Comparison of ENCODE assay signal across 19 cellular contexts in the genomic region with DNA sequence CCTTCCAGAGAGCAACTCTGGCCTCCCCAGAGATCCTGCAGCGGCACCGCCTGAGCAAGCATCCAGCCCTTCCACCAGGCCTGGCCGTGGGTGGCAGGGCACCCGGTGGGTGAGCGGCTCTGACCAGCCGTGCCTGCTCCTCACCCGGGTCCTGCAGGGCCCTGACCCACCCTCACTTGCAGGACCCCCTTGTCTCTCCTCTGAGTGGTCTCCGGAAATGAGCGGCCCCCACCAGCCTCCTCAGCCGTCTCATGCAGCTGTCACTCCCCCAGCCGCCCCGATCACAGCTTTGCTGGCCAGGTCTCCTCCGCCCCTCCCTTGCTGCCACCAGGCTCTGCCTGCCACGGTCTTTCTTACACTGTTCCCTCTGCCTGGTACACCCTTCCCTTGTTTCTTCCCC.
DNase-seq lines count a peak whose midpoint lies in the region; ATAC-seq and TF ChIP-seq lines count a peak whose summit lies in the region.
"Had no signal": no experiment of that assay in that cellular context is flagged by ENCODE, and none has a peak within 500 bp of the region (broad histone marks: within the 10 kb centered on the region; RNA-seq: fewer than 3 reads in every experiment).

No MANE protein-coding gene starts in this region.

- no peak for TF ChIP-seq CTCF in chondrocyte (IDR thresholded peaks at IDR 0.05)
- TF ChIP-seq CTCF in lower lobe of right lung (IDR thresholded peaks at IDR 0.05) = no peak
- no peak for TF ChIP-seq CTCF in osteoblast (IDR thresholded peaks at IDR 0.05; ENCODE audit: extremely low read depth, low read depth, low read length)

- H3K79me2 ChIP-seq in osteoblast (ENCODE audit: insufficient read depth, low read length) = no peaks in the 10 kb centered on the region

- no peaks in the 10 kb centered on the region for H3K36me3 Mint-ChIP-seq in chondrocyte (ENCODE audit: low read depth)
- H3K36me3 Mint-ChIP-seq in T-helper 2 cell treated with Interferon-gamma antibody and Interleukin-4, amounts not matched to agents 5 μg/mL and 100 μg/mL, for 36 hours (ENCODE audit: low read depth) = no peaks in the 10 kb centered on the region
- H3K36me3 Mint-ChIP-seq: CD4-positive, CD25-positive, alpha-beta regulatory T cell had no signal

- H3K4me3 ChIP-seq in H7 (ENCODE audit: insufficient read depth, low read depth, low read length) (no peak overlapping the region), lower lobe of right lung (no peak overlapping the region), osteoblast (ENCODE audit: insufficient read depth, low read length) (no peak overlapping the region)
- H3K4me3 ChIP-seq: A549, GM12878, GM23338 had no signal

- H2AFZ ChIP-seq in osteoblast (ENCODE audit: low read length) = no peak overlapping the region
- H2AFZ ChIP-seq: GM23338 had no signal

- no peaks in the 10 kb centered on the region for H4K20me1 ChIP-seq in osteoblast (ENCODE audit: insufficient read depth, low read length)

- no peaks in the 10 kb centered on the region for H3K27me3 ChIP-seq in H7 (ENCODE audit: control insufficient read depth, insufficient read depth, low read length)
- no peaks in the 10 kb centered on the region for H3K27me3 ChIP-seq in lower lobe of right lung (ENCODE audit: low read depth)
- no peaks in the 10 kb centered on the region for H3K27me3 ChIP-seq in osteoblast (ENCODE audit: insufficient read depth, low read length)
- H3K27me3 ChIP-seq: BE2C had no signal

- no peak overlapping the region for H3K4me2 ChIP-seq in osteoblast (ENCODE audit: insufficient read depth, low read length)
- H3K4me2 ChIP-seq: A549, GM23338 had no signal

- ATAC-seq in lower lobe of right lung = no peak
- ATAC-seq: A549, GM12878, GM23338, HepG2 had no signal

- no peak overlapping the region for H3K27ac ChIP-seq in lower lobe of right lung
- no peak overlapping the region for H3K27ac ChIP-seq in osteoblast (ENCODE audit: low read depth, low read length)
- H3K27ac ChIP-seq: A549 had no signal

- no peaks in the 10 kb centered on the region for H3K27me3 Mint-ChIP-seq in chondrocyte (ENCODE audit: low read depth)
- no peaks in the 10 kb centered on the region for H3K27me3 Mint-ChIP-seq in T-helper 2 cell treated with Interferon-gamma antibody and Interleukin-4, amounts not matched to agents 5 μg/mL and 100 μg/mL, for 36 hours (ENCODE audit: low read depth)
- H3K27me3 Mint-ChIP-seq: CD4-positive, CD25-positive, alpha-beta regulatory T cell had no signal

- DNase-seq in H7 = peak; percentile 55
- DNase-seq in chondrocyte (ENCODE audit: low spot score) = peak; percentile 92
- DNase-seq in lower lobe of right lung = peak; percentile 20
- DNase-seq in osteoblast (ENCODE audit: insufficient read length, low spot score, missing footprints) = peak; percentile 25
- DNase-seq in T-helper 1 cell = no peak
- no peak for DNase-seq in NCI-H82 treated with DMSO at 0.1 percent for 48 hours (lab: John Stamatoyannopoulos, UW; ENCODE audit: unreplicated experiment)
- DNase-seq in anterior cingulate cortex (lab: John Stamatoyannopoulos, UW) = no peak
- DNase-seq in T-helper 2 cell treated with Interferon-gamma antibody and Interleukin-4, amounts not matched to agents 5 μg/mL and 100 μg/mL, for 36 hours (ENCODE audit: low spot score) = no peak
- DNase-seq: BE2C; Calu3; CD4-positive, CD25-positive, alpha-beta regulatory T cell; DMS 273 treated with DMSO at 0.1 percent for 48 hours; DMS79; HCEC 1CT; HFFc6 had no signal

- H3K4me1 Mint-ChIP-seq in chondrocyte (ENCODE audit: low read depth) = no peaks in the 10 kb centered on the region
- no peaks in the 10 kb centered on the region for H3K4me1 Mint-ChIP-seq in T-helper 2 cell treated with Interferon-gamma antibody and Interleukin-4, amounts not matched to agents 5 μg/mL and 100 μg/mL, for 36 hours (ENCODE audit: low read depth)
- H3K4me1 Mint-ChIP-seq: CD4-positive, CD25-positive, alpha-beta regulatory T cell had no signal

- H3K4me1 ChIP-seq in lower lobe of right lung (no peaks in the 10 kb centered on the region), osteoblast (ENCODE audit: insufficient read depth, low read length) (no peaks in the 10 kb centered on the region)
- H3K4me1 ChIP-seq: A549, BE2C had no signal

- H3K36me3 ChIP-seq in H7 (replicated peaks; ENCODE audit: control insufficient read depth, insufficient read depth, low read length) (no peaks in the 10 kb centered on the region), lower lobe of right lung (no peaks in the 10 kb centered on the region), osteoblast (ENCODE audit: insufficient read depth, low read length) (no peaks in the 10 kb centered on the region)
- H3K36me3 ChIP-seq: BE2C had no signal

- no peak overlapping the region for H3K4me3 Mint-ChIP-seq in chondrocyte (ENCODE audit: unreplicated experiment)
- no peak overlapping the region for H3K4me3 Mint-ChIP-seq in T-helper 2 cell treated with Interferon-gamma antibody and Interleukin-4, amounts not matched to agents 5 μg/mL and 100 μg/mL, for 36 hours
- H3K4me3 Mint-ChIP-seq: CD4-positive, CD25-positive, alpha-beta regulatory T cell; GM23338; HFFc6 had no signal

- intact Hi-C loops in lower lobe of right lung (cut with DNase I) = no loop called here

- peaks cover 31% of the 10 kb centered on the region for H3K9me3 Mint-ChIP-seq in chondrocyte (ENCODE audit: low read depth)
- H3K9me3 Mint-ChIP-seq in T-helper 2 cell treated with Interferon-gamma antibody and Interleukin-4, amounts not matched to agents 5 μg/mL and 100 μg/mL, for 36 hours = no peaks in the 10 kb centered on the region

- H3K9me3 ChIP-seq in lower lobe of right lung (no peaks in the 10 kb centered on the region), osteoblast (ENCODE audit: low read depth, low read length) (no peaks in the 10 kb centered on the region)
- H3K9me3 ChIP-seq: A549, BE2C had no signal

- H3K27ac Mint-ChIP-seq in chondrocyte (ENCODE audit: unreplicated experiment) = no peak overlapping the region
- no peak overlapping the region for H3K27ac Mint-ChIP-seq in T-helper 2 cell treated with Interferon-gamma antibody and Interleukin-4, amounts not matched to agents 5 μg/mL and 100 μg/mL, for 36 hours
- H3K27ac Mint-ChIP-seq: CD4-positive, CD25-positive, alpha-beta regulatory T cell; GM23338; HFFc6 had no signal

Comparison
In these comparisons a context has a peak if more than half of its experiments do, and no peak if none do; other contexts are left out.
1. DNase-seq: peak in H7 (single experiment), chondrocyte (single experiment), lower lobe of right lung (single experiment) and osteoblast (single experiment); none in T-helper 1 cell (0 of 5), NCI-H82 treated with DMSO at 0.1 percent for 48 hours (single experiment), anterior cingulate cortex (0 of 58) and T-helper 2 cell treated with Interferon-gamma antibody and Interleukin-4, amounts not matched to agents 5 μg/mL and 100 μg/mL, for 36 hours (single experiment).